ENCODE assay signal across 19 cellular contexts in genomic region chr5:1997640-1998347, GRCh38.
"Had no signal": no experiment of that assay in that cellular context is flagged by ENCODE, and none has a peak within 500 bp of the region (broad histone marks: within the 10 kb centered on the region; RNA-seq: fewer than 3 reads in every experiment).

No MANE protein-coding gene starts in this region.

- H3K27ac Mint-ChIP-seq: activated CD4-positive, alpha-beta T cell treated with anti-CD3 and anti-CD28 coated beads, Interleukin-2, amount 10 ng/mL, durations not matched to agents 7 days and 5 days; activated naive CD8-positive, alpha-beta T cell treated with anti-CD3 and anti-CD28 coated beads, Interleukin-2, amount 10 ng/mL, durations not matched to agents 7 days and 5 days; activated T-helper 1 cell treated with anti-CD3 and anti-CD28 coated beads, Interleukin-12 subunit alpha, Interleukin-12 subunit beta, Interleukin-2, Interleukin-4 antibody, amounts not matched to agents 30 ng/mL and 10 ng/mL and 1 ng/mL, durations not matched to agents 14 hours and 24 hours and 36 hours; brain; dendritic cell treated with granulocyte-macrophage colony-stimulating factor and Interleukin-4, amounts not matched to agents 40 ng/mL and 50 ng/mL, for 4 days; effector memory CD8-positive, alpha-beta T cell; immature natural killer cell; natural killer cell treated with Interleukin-12 subunit alpha and Interleukin-12 subunit beta and Interleukin-15 and Interleukin-18, amount 100 ng/mL, for 72 hours; progenitor cell of endocrine pancreas had no signal

- H3K27ac ChIP-seq: foreskin keratinocyte, right atrium auricular region, skin epidermis had no signal

- DNase-seq: activated CD4-positive, alpha-beta T cell treated with anti-CD3 and anti-CD28 coated beads, Interleukin-2, amount 10 ng/mL, durations not matched to agents 7 days and 5 days; activated naive CD8-positive, alpha-beta T cell treated with anti-CD3 and anti-CD28 coated beads, Interleukin-2, amount 10 ng/mL, durations not matched to agents 7 days and 5 days; effector memory CD8-positive, alpha-beta T cell; foreskin keratinocyte; glutamatergic neuron; immature natural killer cell; nucleus accumbens; stimulated activated CD4-positive, alpha-beta T cell treated with anti-CD3 and anti-CD28 coated beads, Interleukin-15, amount 100 ng/mL, for 24 hours; stimulated activated CD4-positive, alpha-beta T cell treated with anti-CD3 and anti-CD28 coated beads, Interleukin-4, amount 100 ng/mL, for 24 hours; stimulated activated naive CD4-positive, alpha-beta T cell treated with Interleukin-2 at 50 U/mL for 16 hours; trophoblast cell had no signal

- H3K27me3 Mint-ChIP-seq: activated CD4-positive, alpha-beta T cell treated with anti-CD3 and anti-CD28 coated beads, Interleukin-2, amount 10 ng/mL, durations not matched to agents 7 days and 5 days; dendritic cell treated with granulocyte-macrophage colony-stimulating factor and Interleukin-4, amounts not matched to agents 40 ng/mL and 50 ng/mL, for 4 days had no signal

- H3K4me3 ChIP-seq: right atrium auricular region, skin epidermis, suprapubic skin had no signal

- H3K36me3 Mint-ChIP-seq: activated naive CD8-positive, alpha-beta T cell treated with anti-CD3 and anti-CD28 coated beads, Interleukin-2, amount 10 ng/mL, durations not matched to agents 7 days and 5 days; brain had no signal

- H3K27me3 ChIP-seq: right atrium auricular region had no signal

- H3K36me3 ChIP-seq: right atrium auricular region, suprapubic skin had no signal

- H3K4me1 Mint-ChIP-seq: brain, immature natural killer cell had no signal

- ATAC-seq: effector memory CD8-positive, alpha-beta T cell; foreskin keratinocyte; natural killer cell treated with Interleukin-12 subunit alpha and Interleukin-12 subunit beta and Interleukin-15 and Interleukin-18, amount 100 ng/mL, for 72 hours had no signal

- H3K4me1 ChIP-seq: foreskin keratinocyte, right atrium auricular region had no signal

- H3K4me3 Mint-ChIP-seq: activated CD4-positive, alpha-beta T cell treated with anti-CD3 and anti-CD28 coated beads, Interleukin-2, amount 10 ng/mL, durations not matched to agents 7 days and 5 days; activated naive CD8-positive, alpha-beta T cell treated with anti-CD3 and anti-CD28 coated beads, Interleukin-2, amount 10 ng/mL, durations not matched to agents 7 days and 5 days; activated T-helper 1 cell treated with anti-CD3 and anti-CD28 coated beads, Interleukin-12 subunit alpha, Interleukin-12 subunit beta, Interleukin-2, Interleukin-4 antibody, amounts not matched to agents 30 ng/mL and 10 ng/mL and 1 ng/mL, durations not matched to agents 14 hours and 24 hours and 36 hours; brain; dendritic cell treated with granulocyte-macrophage colony-stimulating factor and Interleukin-4, amounts not matched to agents 40 ng/mL and 50 ng/mL, for 4 days; effector memory CD8-positive, alpha-beta T cell; natural killer cell treated with Interleukin-12 subunit alpha and Interleukin-12 subunit beta and Interleukin-15 and Interleukin-18, amount 100 ng/mL, for 72 hours had no signal
